1 cellular context compared by ENCODE assay signal in the genomic region with DNA sequence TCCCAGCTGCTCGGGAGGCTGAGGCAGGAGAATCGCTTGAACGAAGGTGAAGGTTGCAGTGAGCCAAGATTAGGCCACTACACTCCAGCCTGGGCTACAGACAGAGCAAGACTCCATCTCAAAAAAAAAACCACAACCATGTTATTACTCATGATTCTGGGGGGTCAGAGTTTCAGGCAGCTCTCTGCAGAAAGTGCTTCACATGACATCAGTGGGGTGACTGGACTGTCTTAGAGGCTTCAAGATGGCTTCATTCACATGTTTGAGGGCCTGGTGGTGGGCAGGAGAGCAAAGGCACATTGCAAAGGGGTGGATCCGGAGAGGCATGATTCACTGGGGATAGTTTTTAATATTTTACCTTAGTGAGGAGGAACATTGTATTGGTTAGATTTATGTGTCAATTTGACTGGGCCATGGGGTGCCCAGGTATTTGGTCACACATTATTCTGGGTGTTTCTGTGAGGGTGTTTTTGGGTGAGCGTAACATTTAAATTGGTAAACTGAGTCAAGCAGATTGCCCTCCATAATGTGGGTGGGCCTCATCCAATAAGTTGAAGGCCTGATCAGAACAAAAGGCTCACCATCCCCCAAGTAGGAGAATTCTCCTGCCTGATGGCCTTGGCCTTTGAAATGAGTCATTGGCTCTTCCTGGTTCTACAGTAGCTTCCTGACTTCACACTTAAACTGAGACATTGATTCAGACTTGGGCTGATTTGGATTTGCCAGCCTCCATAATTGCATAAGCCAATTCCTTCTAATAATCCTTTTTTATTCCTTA.
TF ChIP-seq lines count a peak whose summit lies in the region.

No MANE protein-coding gene starts in this region.

TF ChIP-seq in HEK293, 187 proteins besides CTCF, POLR2A, EP300 and RAD21 (continued from another document):
- TF ChIP-seq ZNF211 (tag by site-specific recombination; IDR thresholded peaks at IDR 0.05; ENCODE audit: low read depth): no peak
- no peak for TF ChIP-seq ZNF501 (tag by site-specific recombination; IDR thresholded peaks at IDR 0.05)
- TF ChIP-seq ZNF112 (tag by site-specific recombination; IDR thresholded peaks at IDR 0.05): no peak
